ENCODE assay signal across 3 cellular contexts in the genomic region with DNA sequence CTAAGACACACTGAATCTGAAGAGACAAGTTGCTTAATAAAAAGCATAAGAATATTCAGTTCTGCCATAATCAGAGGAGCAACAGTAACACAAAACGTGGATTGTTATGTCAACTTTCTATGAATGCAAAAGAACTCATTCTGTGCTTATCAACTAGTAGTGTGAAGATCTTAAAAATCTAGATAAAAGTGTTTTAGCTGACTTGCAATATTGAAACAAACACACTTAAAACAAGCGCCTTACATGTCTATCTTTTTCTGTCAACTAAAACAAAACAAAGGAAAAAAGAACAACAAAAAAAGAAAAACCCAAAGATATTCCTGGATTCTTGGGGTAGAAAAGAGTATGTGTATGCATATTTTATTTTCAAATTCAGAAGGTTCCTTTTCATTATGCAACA.
A peak's percentile ranks its signal among the peaks of the same experiment; 100 is the strongest.
TF ChIP-seq lines count a peak whose summit lies in the region.

No MANE protein-coding gene starts in this region.

TF ChIP-seq in HepG2, 621 proteins besides CTCF, POLR2A, EP300 and RAD21:
- TF ChIP-seq CENPX (CRISPR knock-in tag; IDR thresholded peaks at IDR 0.05): no peak
- no peak for TF ChIP-seq NFE2 (CRISPR knock-in tag; IDR thresholded peaks at IDR 0.05)
- TF ChIP-seq ZNF790 (CRISPR knock-in tag; IDR thresholded peaks at IDR 0.05; ENCODE audit: borderline replicate concordance): no peak
- TF ChIP-seq ZNF343 (CRISPR knock-in tag; IDR thresholded peaks at IDR 0.05): no peak
- TF ChIP-seq ZNF879 (CRISPR knock-in tag; IDR thresholded peaks at IDR 0.05): no peak
- TF ChIP-seq ZNF883 (CRISPR knock-in tag; IDR thresholded peaks at IDR 0.05; ENCODE audit: not compliant biosample characterization): no peak
- TF ChIP-seq, protein P1, sequence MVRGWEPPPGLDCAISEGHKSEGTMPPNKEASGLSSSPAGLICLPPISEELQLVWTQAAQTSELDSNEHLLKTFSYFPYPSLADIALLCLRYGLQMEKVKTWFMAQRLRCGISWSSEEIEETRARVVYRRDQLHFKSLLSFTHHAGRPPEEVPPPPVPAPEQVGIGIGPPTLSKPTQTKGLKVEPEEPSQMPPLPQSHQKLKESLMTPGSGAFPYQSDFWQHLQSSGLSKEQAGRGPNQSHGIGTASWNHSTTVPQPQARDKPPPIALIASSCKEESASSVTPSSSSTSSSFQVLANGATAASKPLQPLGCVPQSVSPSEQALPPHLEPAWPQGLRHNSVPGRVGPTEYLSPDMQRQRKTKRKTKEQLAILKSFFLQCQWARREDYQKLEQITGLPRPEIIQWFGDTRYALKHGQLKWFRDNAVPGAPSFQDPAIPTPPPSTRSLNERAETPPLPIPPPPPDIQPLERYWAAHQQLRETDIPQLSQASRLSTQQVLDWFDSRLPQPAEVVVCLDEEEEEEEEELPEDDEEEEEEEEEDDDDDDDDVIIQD (CRISPR knock-in tag; IDR thresholded peaks at IDR 0.05; ENCODE audit: low read depth): no peak
- peak; percentile 64 to 71 for TF ChIP-seq MAFK (conservative IDR thresholded peaks at IDR 0.05 in 1 of 2, IDR thresholded peaks at IDR 0.05 in 1 of 2; ENCODE audit: low read length in 2 of 2)
- no peak for TF ChIP-seq PCBP2 (optimal IDR thresholded peaks at IDR 0.05; ENCODE audit: low read depth, low read length, poor library complexity, severe bottlenecking)
- TF ChIP-seq MXD4 (CRISPR knock-in tag; IDR thresholded peaks at IDR 0.05): no peak
- TF ChIP-seq FLYWCH1 (CRISPR knock-in tag; IDR thresholded peaks at IDR 0.05): no peak
- no peak for TF ChIP-seq XRCC5 (optimal IDR thresholded peaks at IDR 0.05; ENCODE audit: low read length)
- TF ChIP-seq ZNF598 (CRISPR knock-in tag; IDR thresholded peaks at IDR 0.05; ENCODE audit: borderline replicate concordance): no peak
- TF ChIP-seq ELF3 (CRISPR knock-in tag; IDR thresholded peaks at IDR 0.05): no peak
- TF ChIP-seq HOXA5 (CRISPR knock-in tag; IDR thresholded peaks at IDR 0.05): no peak
- TF ChIP-seq MAFF (IDR thresholded peaks at IDR 0.05; ENCODE audit: low read depth, low read length): peak; percentile 80
- no peak for TF ChIP-seq ZNF136 (CRISPR knock-in tag; IDR thresholded peaks at IDR 0.05; ENCODE audit: low read depth)
- TF ChIP-seq ZNF468 (CRISPR knock-in tag; IDR thresholded peaks at IDR 0.05): no peak
TF ChIP-seq in HepG2: peak in this region for 2.

TF ChIP-seq in IMR-90, 13 proteins besides CTCF, POLR2A, EP300 and RAD21:
- no peak for TF ChIP-seq RFX5 (IDR thresholded peaks at IDR 0.05; ENCODE audit: low read depth, low read length)
- peak; percentile 71 for TF ChIP-seq MAFK (IDR thresholded peaks at IDR 0.05; ENCODE audit: low read depth, low read length)

TF ChIP-seq in K562, 482 proteins besides CTCF, POLR2A, EP300 and RAD21:
- TF ChIP-seq C11orf30 (IDR thresholded peaks at IDR 0.05; ENCODE audit: low read depth): peak; percentile 66; the same call in 1 of the 2 replicates
- TF ChIP-seq MAFG (tag; conservative IDR thresholded peaks at IDR 0.05): peak; percentile 57; the same call in 1 of the 2 replicates
- TF ChIP-seq PRMT5 (CRISPR knock-in tag; IDR thresholded peaks at IDR 0.05): no peak
- TF ChIP-seq ZNF316 (IDR thresholded peaks at IDR 0.05): peak; percentile 76
